Comparison of ENCODE assay signal across 16 cellular contexts in genomic region chr16:5069854-5070253, GRCh38. TPM values are rescaled to one million over a fixed set of nuclear protein-coding genes. Genes with fewer than 3 reads are reported as not detected.
DNase-seq lines count a peak whose midpoint lies in the region; ATAC-seq and TF ChIP-seq lines count a peak whose summit lies in the region.
"Had no signal": no experiment of that assay in that cellular context is flagged by ENCODE, and none has a peak within 500 bp of the region (broad histone marks: within the 10 kb centered on the region; RNA-seq: fewer than 3 reads in every experiment).

No MANE protein-coding gene starts in this region.

- H3K27ac Mint-ChIP-seq in CD8-positive, alpha-beta memory T cell, result peak overlapping the region in 6 of 8 donors; percentile 1 to 98 (median 54)
- peak overlapping the region; percentile 99 for H3K27ac Mint-ChIP-seq in natural killer cell treated with Interleukin-12 subunit alpha and Interleukin-12 subunit beta and Interleukin-15 and Interleukin-18, amount 100 ng/mL, for 72 hours
- H3K27ac Mint-ChIP-seq in stimulated activated memory B cell treated with anti-CD40 and anti-IgM and Interleukin-4, amounts not matched to agents 10 μg/mL and 1 μg/mL and 100 μg/mL, for 72 hours, result peak overlapping the region; percentile 98

- H3K4me1 Mint-ChIP-seq in CD8-positive, alpha-beta memory T cell, result peaks cover 27 to 35% (median 30%) of the 10 kb centered on the region in 3 donors
- H3K4me1 Mint-ChIP-seq in natural killer cell treated with Interleukin-12 subunit alpha and Interleukin-12 subunit beta and Interleukin-15 and Interleukin-18, amount 100 ng/mL, for 72 hours (ENCODE audit: low read depth in 2 of 2), result peaks cover 21 to 23% of the 10 kb centered on the region in 2 donors
- H3K4me1 Mint-ChIP-seq in stimulated activated memory B cell treated with anti-CD40 and anti-IgM and Interleukin-4, amounts not matched to agents 10 μg/mL and 1 μg/mL and 100 μg/mL, for 72 hours, result peaks cover 34% of the 10 kb centered on the region

- 90 to 96% methylated on average over 9 of the region's 9 CpGs for WGBS in testis, 2 donors

- no peaks in the 10 kb centered on the region for H3K27me3 ChIP-seq in CD8-positive, alpha-beta memory T cell (ENCODE audit: insufficient read depth, low read length, poor library complexity, severe bottlenecking)
- no peaks in the 10 kb centered on the region for H3K27me3 ChIP-seq in WERI-Rb-1 (ENCODE audit: insufficient read depth, low read depth, severe bottlenecking)
- H3K27me3 ChIP-seq in testis, result no peaks in the 10 kb centered on the region
- H3K27me3 ChIP-seq: BLaER1 had no signal

- H3K27me3 Mint-ChIP-seq in CD8-positive, alpha-beta memory T cell, result no peaks in the 10 kb centered on the region
- H3K27me3 Mint-ChIP-seq in natural killer cell treated with Interleukin-12 subunit alpha and Interleukin-12 subunit beta and Interleukin-15 and Interleukin-18, amount 100 ng/mL, for 72 hours, result no peaks in the 10 kb centered on the region
- H3K27me3 Mint-ChIP-seq in stimulated activated memory B cell treated with anti-CD40 and anti-IgM and Interleukin-4, amounts not matched to agents 10 μg/mL and 1 μg/mL and 100 μg/mL, for 72 hours, result peaks cover 1% of the 10 kb centered on the region

- no peak for TF ChIP-seq POLR2A in testis (IDR thresholded peaks at IDR 0.05)

- H3K27ac ChIP-seq in CD8-positive, alpha-beta memory T cell (ENCODE audit: low read depth, low read length), result no peak overlapping the region
- H3K27ac ChIP-seq in WERI-Rb-1, result no peak overlapping the region
- no peak overlapping the region for H3K27ac ChIP-seq in testis
- H3K27ac ChIP-seq: BLaER1, PC-9 had no signal

- no peak overlapping the region for H3K4me3 ChIP-seq in CD8-positive, alpha-beta memory T cell (ENCODE audit: low read length)
- H3K4me3 ChIP-seq in WERI-Rb-1 (ENCODE audit: low read depth, low read length) (no peak overlapping the region), testis (no peak overlapping the region)
- H3K4me3 ChIP-seq: BLaER1, PC-9 had no signal

- no peak for TF ChIP-seq CTCF in WERI-Rb-1 (IDR thresholded peaks at IDR 0.05; ENCODE audit: low read depth, low read length)
- TF ChIP-seq CTCF in testis (IDR thresholded peaks at IDR 0.05), result no peak

- peaks cover 19% of the 10 kb centered on the region for H3K4me1 ChIP-seq in CD8-positive, alpha-beta memory T cell (ENCODE audit: insufficient read depth, low read length)
- peaks cover 11% of the 10 kb centered on the region for H3K4me1 ChIP-seq in testis

- POLR2A ChIA-PET in CD8-positive, alpha-beta memory T cell (lab: Charles Lee), result interaction anchor here (1.2 kb wide), 1 partner anchor 336 kb away, joined by 4 read pairs; the partner anchor contains the start of genes ANKS3 and DNAAF8

- no peaks in the 10 kb centered on the region for H3K9me3 ChIP-seq in CD8-positive, alpha-beta memory T cell (ENCODE audit: low read length)
- H3K9me3 ChIP-seq in WERI-Rb-1 (ENCODE audit: severe bottlenecking) (no peaks in the 10 kb centered on the region), testis (no peaks in the 10 kb centered on the region)
- H3K9me3 ChIP-seq: BLaER1 had no signal

- intact Hi-C loops in testis (cut with DNase I; ENCODE audit: low total_unique reads), result no loop called here

- no peak overlapping the region for H3K4me3 Mint-ChIP-seq in CD8-positive, alpha-beta memory T cell
- no peak overlapping the region for H3K4me3 Mint-ChIP-seq in natural killer cell treated with Interleukin-12 subunit alpha and Interleukin-12 subunit beta and Interleukin-15 and Interleukin-18, amount 100 ng/mL, for 72 hours
- H3K4me3 Mint-ChIP-seq in stimulated activated memory B cell treated with anti-CD40 and anti-IgM and Interleukin-4, amounts not matched to agents 10 μg/mL and 1 μg/mL and 100 μg/mL, for 72 hours, result no peak overlapping the region

- no peaks in the 10 kb centered on the region for H3K9me3 Mint-ChIP-seq in CD8-positive, alpha-beta memory T cell
- H3K9me3 Mint-ChIP-seq in natural killer cell treated with Interleukin-12 subunit alpha and Interleukin-12 subunit beta and Interleukin-15 and Interleukin-18, amount 100 ng/mL, for 72 hours, result no peaks in the 10 kb centered on the region
- no peaks in the 10 kb centered on the region for H3K9me3 Mint-ChIP-seq in stimulated activated memory B cell treated with anti-CD40 and anti-IgM and Interleukin-4, amounts not matched to agents 10 μg/mL and 1 μg/mL and 100 μg/mL, for 72 hours

- H3K36me3 Mint-ChIP-seq in CD8-positive, alpha-beta memory T cell, result peaks cover 0 to 17% (median 0%) of the 10 kb centered on the region in 3 donors
- H3K36me3 Mint-ChIP-seq in natural killer cell treated with Interleukin-12 subunit alpha and Interleukin-12 subunit beta and Interleukin-15 and Interleukin-18, amount 100 ng/mL, for 72 hours, result no peaks in the 10 kb centered on the region
- peaks cover 13% of the 10 kb centered on the region for H3K36me3 Mint-ChIP-seq in stimulated activated memory B cell treated with anti-CD40 and anti-IgM and Interleukin-4, amounts not matched to agents 10 μg/mL and 1 μg/mL and 100 μg/mL, for 72 hours

- CTCF ChIA-PET in CD8-positive, alpha-beta memory T cell (lab: Charles Lee), result no interaction called here

- no peak for DNase-seq in CD8-positive, alpha-beta memory T cell
- DNase-seq in WERI-Rb-1, result peak; percentile 63
- no peak for DNase-seq in natural killer cell treated with Interleukin-12 subunit alpha and Interleukin-12 subunit beta and Interleukin-15 and Interleukin-18, amount 100 ng/mL, for 72 hours (ENCODE audit: low spot score)
- DNase-seq in testis, result no peak
- DNase-seq in NCI-H187 (lab: John Stamatoyannopoulos, UW), result no peak
- no peak for DNase-seq in NCI-H1105 (lab: John Stamatoyannopoulos, UW)
- DNase-seq: Caco-2, DMS53, KG1, NCI-H1048, NCI-H1694, NCI-H446 treated with DMSO at 0.1 percent for 48 hours, NCI-H748 treated with DMSO at 0.1 percent for 48 hours, PC-9 had no signal

- no peaks in the 10 kb centered on the region for H3K36me3 ChIP-seq in CD8-positive, alpha-beta memory T cell (ENCODE audit: insufficient read depth, low read length)
- peaks cover 12% of the 10 kb centered on the region for H3K36me3 ChIP-seq in WERI-Rb-1
- no peaks in the 10 kb centered on the region for H3K36me3 ChIP-seq in testis (ENCODE audit: low read depth, missing control alignments)

- no peak for ATAC-seq in natural killer cell treated with Interleukin-12 subunit alpha and Interleukin-12 subunit beta and Interleukin-15 and Interleukin-18, amount 100 ng/mL, for 72 hours
- no peak for ATAC-seq in stimulated activated memory B cell treated with anti-CD40 and anti-IgM and Interleukin-4, amounts not matched to agents 10 μg/mL and 1 μg/mL and 100 μg/mL, for 72 hours

RNA-seq across cellular contexts. Expression of gene ALG1, which starts 1.8 kb away (rescaled TPM):
- 10 to 100 TPM; 47.8 to 50.7 TPM for total RNA-seq in CD8-positive, alpha-beta memory T cell
- polyA plus RNA-seq in CD8-positive, alpha-beta memory T cell, result 32.8 TPM
- total RNA-seq in natural killer cell treated with Interleukin-12 subunit alpha and Interleukin-12 subunit beta and Interleukin-15 and Interleukin-18, amount 100 ng/mL, for 72 hours, result 10 to 100 TPM; 24.3 to 37.3 TPM
- 10 to 100 TPM; 34.3 to 35.9 TPM for total RNA-seq in testis
- 54.3 TPM for polyA plus RNA-seq in testis (ENCODE audit: insufficient read depth, low read depth, low replicate concordance)

RNA-seq across cellular contexts. Expression of gene C16orf89, which starts 4.1 kb away (rescaled TPM):
- not detected for total RNA-seq in CD8-positive, alpha-beta memory T cell
- not detected for polyA plus RNA-seq in CD8-positive, alpha-beta memory T cell
- not detected for total RNA-seq in natural killer cell treated with Interleukin-12 subunit alpha and Interleukin-12 subunit beta and Interleukin-15 and Interleukin-18, amount 100 ng/mL, for 72 hours
- 1 to 10 TPM; 1.2 to 2.4 TPM for total RNA-seq in testis
- 10.8 TPM for polyA plus RNA-seq in testis (ENCODE audit: insufficient read depth, low read depth, low replicate concordance)
- total RNA-seq: Caco-2, PC-9 had no signal

RNA-seq across cellular contexts. Expression of gene EEF2KMT, which starts 27.7 kb away (rescaled TPM):
- 10 to 100 TPM; 29.1 to 30.9 TPM for total RNA-seq in CD8-positive, alpha-beta memory T cell
- 17.1 TPM for polyA plus RNA-seq in CD8-positive, alpha-beta memory T cell
- total RNA-seq in natural killer cell treated with Interleukin-12 subunit alpha and Interleukin-12 subunit beta and Interleukin-15 and Interleukin-18, amount 100 ng/mL, for 72 hours, result 10 to 100 TPM; 10.6 to 18.8 TPM
- total RNA-seq in testis, result 10 to 100 TPM; 20.3 to 20.6 TPM
- polyA plus RNA-seq in testis (ENCODE audit: insufficient read depth, low read depth, low replicate concordance), result 36.7 TPM

RNA-seq across cellular contexts. Expression of gene NAGPA, which starts 36.1 kb away (rescaled TPM):
- total RNA-seq in CD8-positive, alpha-beta memory T cell, result 10 to 100 TPM; 18.8 to 19.0 TPM
- polyA plus RNA-seq in CD8-positive, alpha-beta memory T cell, result 33.3 TPM
- 10 to 100 TPM; 10.1 to 17.4 TPM for total RNA-seq in natural killer cell treated with Interleukin-12 subunit alpha and Interleukin-12 subunit beta and Interleukin-15 and Interleukin-18, amount 100 ng/mL, for 72 hours
- total RNA-seq in testis, result 10 to 100 TPM; 38.7 to 39.0 TPM
- polyA plus RNA-seq in testis (ENCODE audit: insufficient read depth, low read depth, low replicate concordance), result 11.4 TPM
